1 cellular context compared by ENCODE assay signal in the genomic region with DNA sequence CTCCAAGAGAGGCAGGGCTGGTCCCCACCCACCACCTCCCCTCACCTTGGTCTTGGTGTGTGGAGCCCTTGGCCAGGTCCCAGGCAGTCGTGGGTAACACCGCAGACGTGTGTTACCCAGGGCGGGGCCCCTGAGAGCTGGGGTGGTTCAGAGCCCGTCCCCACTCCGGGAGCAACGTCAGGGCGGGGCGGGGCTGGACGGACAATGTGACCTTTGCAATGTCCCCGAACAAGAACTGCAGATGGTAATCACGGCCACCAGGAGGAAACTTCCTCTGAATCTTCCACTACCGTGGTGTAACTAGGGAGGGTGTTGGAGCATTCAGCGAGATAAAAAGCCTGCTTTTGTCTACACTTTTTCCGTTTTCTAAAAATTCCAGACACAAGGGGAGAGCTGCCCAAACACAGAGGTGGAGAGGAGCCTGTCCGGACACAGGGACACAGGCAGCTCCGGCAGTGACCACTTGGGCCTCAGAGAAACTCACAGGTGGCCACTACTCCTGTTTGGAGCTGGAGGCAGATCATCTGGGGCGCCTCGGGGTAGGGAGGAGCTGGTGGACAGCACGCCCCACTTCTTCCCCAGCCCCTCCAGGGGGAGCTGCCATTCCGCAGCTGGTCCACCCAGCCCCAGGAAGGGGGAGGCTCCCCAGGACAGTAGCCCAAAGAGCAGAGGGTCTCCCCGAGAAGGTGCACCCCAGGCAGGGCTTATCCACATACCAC.
TF ChIP-seq lines count a peak whose summit lies in the region.

No MANE protein-coding gene starts in this region.

TF ChIP-seq in HepG2, 621 proteins besides CTCF, POLR2A, EP300 and RAD21 (continued from another document and continues in another):
- TF ChIP-seq, protein P1, sequence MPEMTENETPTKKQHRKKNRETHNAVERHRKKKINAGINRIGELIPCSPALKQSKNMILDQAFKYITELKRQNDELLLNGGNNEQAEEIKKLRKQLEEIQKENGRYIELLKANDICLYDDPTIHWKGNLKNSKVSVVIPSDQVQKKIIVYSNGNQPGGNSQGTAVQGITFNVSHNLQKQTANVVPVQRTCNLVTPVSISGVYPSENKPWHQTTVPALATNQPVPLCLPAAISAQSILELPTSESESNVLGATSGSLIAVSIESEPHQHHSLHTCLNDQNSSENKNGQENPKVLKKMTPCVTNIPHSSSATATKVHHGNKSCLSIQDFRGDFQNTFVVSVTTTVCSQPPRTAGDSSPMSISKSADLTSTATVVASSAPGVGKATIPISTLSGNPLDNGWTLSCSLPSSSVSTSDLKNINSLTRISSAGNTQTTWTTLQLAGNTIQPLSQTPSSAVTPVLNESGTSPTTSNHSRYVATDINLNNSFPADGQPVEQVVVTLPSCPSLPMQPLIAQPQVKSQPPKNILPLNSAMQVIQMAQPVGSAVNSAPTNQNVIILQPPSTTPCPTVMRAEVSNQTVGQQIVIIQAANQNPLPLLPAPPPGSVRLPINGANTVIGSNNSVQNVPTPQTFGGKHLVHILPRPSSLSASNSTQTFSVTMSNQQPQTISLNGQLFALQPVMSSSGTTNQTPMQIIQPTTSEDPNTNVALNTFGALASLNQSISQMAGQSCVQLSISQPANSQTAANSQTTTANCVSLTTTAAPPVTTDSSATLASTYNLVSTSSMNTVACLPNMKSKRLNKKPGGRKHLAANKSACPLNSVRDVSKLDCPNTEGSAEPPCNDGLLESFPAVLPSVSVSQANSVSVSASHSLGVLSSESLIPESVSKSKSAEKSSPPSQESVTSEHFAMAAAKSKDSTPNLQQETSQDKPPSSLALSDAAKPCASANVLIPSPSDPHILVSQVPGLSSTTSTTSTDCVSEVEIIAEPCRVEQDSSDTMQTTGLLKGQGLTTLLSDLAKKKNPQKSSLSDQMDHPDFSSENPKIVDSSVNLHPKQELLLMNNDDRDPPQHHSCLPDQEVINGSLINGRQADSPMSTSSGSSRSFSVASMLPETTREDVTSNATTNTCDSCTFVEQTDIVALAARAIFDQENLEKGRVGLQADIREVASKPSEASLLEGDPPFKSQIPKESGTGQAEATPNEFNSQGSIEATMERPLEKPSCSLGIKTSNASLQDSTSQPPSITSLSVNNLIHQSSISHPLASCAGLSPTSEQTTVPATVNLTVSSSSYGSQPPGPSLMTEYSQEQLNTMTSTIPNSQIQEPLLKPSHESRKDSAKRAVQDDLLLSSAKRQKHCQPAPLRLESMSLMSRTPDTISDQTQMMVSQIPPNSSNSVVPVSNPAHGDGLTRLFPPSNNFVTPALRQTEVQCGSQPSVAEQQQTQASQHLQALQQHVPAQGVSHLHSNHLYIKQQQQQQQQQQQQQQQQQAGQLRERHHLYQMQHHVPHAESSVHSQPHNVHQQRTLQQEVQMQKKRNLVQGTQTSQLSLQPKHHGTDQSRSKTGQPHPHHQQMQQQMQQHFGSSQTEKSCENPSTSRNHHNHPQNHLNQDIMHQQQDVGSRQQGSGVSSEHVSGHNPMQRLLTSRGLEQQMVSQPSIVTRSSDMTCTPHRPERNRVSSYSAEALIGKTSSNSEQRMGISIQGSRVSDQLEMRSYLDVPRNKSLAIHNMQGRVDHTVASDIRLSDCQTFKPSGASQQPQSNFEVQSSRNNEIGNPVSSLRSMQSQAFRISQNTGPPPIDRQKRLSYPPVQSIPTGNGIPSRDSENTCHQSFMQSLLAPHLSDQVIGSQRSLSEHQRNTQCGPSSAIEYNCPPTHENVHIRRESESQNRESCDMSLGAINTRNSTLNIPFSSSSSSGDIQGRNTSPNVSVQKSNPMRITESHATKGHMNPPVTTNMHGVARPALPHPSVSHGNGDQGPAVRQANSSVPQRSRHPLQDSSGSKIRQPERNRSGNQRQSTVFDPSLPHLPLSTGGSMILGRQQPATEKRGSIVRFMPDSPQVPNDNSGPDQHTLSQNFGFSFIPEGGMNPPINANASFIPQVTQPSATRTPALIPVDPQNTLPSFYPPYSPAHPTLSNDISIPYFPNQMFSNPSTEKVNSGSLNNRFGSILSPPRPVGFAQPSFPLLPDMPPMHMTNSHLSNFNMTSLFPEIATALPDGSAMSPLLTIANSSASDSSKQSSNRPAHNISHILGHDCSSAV (CRISPR knock-in tag; IDR thresholded peaks at IDR 0.05; ENCODE audit: borderline replicate concordance), result no peak
- TF ChIP-seq ZNF572 (CRISPR knock-in tag; IDR thresholded peaks at IDR 0.05), result peak; percentile 59; the same call in 1 of the 2 replicates
- TF ChIP-seq ZNF777 (CRISPR knock-in tag; IDR thresholded peaks at IDR 0.05), result peak; percentile 90
- 0 out of 2 replicates have a peak, but pooled peaks have one; percentile 18 for TF ChIP-seq RBFOX2 (IDR thresholded peaks at IDR 0.05; ENCODE audit: low read depth, low read length)
- TF ChIP-seq, protein P2, sequence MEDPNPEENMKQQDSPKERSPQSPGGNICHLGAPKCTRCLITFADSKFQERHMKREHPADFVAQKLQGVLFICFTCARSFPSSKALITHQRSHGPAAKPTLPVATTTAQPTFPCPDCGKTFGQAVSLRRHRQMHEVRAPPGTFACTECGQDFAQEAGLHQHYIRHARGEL (CRISPR knock-in tag; IDR thresholded peaks at IDR 0.05), result no peak
- peak; percentile 59; the same call in 1 of the 2 replicates for TF ChIP-seq SALL2 (CRISPR knock-in tag; IDR thresholded peaks at IDR 0.05)
- TF ChIP-seq, protein P3, sequence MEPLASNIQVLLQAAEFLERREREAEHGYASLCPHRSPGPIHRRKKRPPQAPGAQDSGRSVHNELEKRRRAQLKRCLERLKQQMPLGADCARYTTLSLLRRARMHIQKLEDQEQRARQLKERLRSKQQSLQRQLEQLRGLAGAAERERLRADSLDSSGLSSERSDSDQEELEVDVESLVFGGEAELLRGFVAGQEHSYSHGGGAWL (CRISPR knock-in tag; IDR thresholded peaks at IDR 0.05), result no peak
- TF ChIP-seq, protein P4, sequence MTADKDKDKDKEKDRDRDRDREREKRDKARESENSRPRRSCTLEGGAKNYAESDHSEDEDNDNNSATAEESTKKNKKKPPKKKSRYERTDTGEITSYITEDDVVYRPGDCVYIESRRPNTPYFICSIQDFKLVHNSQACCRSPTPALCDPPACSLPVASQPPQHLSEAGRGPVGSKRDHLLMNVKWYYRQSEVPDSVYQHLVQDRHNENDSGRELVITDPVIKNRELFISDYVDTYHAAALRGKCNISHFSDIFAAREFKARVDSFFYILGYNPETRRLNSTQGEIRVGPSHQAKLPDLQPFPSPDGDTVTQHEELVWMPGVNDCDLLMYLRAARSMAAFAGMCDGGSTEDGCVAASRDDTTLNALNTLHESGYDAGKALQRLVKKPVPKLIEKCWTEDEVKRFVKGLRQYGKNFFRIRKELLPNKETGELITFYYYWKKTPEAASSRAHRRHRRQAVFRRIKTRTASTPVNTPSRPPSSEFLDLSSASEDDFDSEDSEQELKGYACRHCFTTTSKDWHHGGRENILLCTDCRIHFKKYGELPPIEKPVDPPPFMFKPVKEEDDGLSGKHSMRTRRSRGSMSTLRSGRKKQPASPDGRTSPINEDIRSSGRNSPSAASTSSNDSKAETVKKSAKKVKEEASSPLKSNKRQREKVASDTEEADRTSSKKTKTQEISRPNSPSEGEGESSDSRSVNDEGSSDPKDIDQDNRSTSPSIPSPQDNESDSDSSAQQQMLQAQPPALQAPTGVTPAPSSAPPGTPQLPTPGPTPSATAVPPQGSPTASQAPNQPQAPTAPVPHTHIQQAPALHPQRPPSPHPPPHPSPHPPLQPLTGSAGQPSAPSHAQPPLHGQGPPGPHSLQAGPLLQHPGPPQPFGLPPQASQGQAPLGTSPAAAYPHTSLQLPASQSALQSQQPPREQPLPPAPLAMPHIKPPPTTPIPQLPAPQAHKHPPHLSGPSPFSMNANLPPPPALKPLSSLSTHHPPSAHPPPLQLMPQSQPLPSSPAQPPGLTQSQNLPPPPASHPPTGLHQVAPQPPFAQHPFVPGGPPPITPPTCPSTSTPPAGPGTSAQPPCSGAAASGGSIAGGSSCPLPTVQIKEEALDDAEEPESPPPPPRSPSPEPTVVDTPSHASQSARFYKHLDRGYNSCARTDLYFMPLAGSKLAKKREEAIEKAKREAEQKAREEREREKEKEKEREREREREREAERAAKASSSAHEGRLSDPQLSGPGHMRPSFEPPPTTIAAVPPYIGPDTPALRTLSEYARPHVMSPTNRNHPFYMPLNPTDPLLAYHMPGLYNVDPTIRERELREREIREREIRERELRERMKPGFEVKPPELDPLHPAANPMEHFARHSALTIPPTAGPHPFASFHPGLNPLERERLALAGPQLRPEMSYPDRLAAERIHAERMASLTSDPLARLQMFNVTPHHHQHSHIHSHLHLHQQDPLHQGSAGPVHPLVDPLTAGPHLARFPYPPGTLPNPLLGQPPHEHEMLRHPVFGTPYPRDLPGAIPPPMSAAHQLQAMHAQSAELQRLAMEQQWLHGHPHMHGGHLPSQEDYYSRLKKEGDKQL (CRISPR knock-in tag; IDR thresholded peaks at IDR 0.05; ENCODE audit: low read depth), result no peak
- TF ChIP-seq KAT7 (CRISPR knock-in tag; IDR thresholded peaks at IDR 0.05; ENCODE audit: borderline replicate concordance), result 0 out of 2 replicates have a peak, but pooled peaks have one; percentile 31
- peak; percentile 53 for TF ChIP-seq RXRB (CRISPR knock-in tag; IDR thresholded peaks at IDR 0.05; ENCODE audit: borderline replicate concordance)
- 0 out of 2 replicates have a peak, but pooled peaks have one; percentile 34 for TF ChIP-seq ZKSCAN8 (CRISPR knock-in tag; IDR thresholded peaks at IDR 0.05; ENCODE audit: borderline replicate concordance)
- no peak for TF ChIP-seq ZNF790 (CRISPR knock-in tag; IDR thresholded peaks at IDR 0.05; ENCODE audit: borderline replicate concordance)
- TF ChIP-seq PHF8 (CRISPR knock-in tag; IDR thresholded peaks at IDR 0.05), result no peak; the same call in 1 of the 2 replicates
- TF ChIP-seq ZNF160 (CRISPR knock-in tag; IDR thresholded peaks at IDR 0.05), result no peak
- no peak for TF ChIP-seq SYNCRIP (IDR thresholded peaks at IDR 0.05; ENCODE audit: insufficient read depth, low read depth, low read length)
- TF ChIP-seq EED (CRISPR knock-in tag; IDR thresholded peaks at IDR 0.05), result 0 out of 2 replicates have a peak, but pooled peaks have one; percentile 6
- TF ChIP-seq ZNF24 (IDR thresholded peaks at IDR 0.05), result no peak
- no peak; the same call in 1 of the 2 replicates for TF ChIP-seq PITX1 (CRISPR knock-in tag; IDR thresholded peaks at IDR 0.05)
- TF ChIP-seq ZFP36 (IDR thresholded peaks at IDR 0.05; ENCODE audit: borderline replicate concordance, low read depth, low read length, partially characterized antibody), result no peak
- peak; percentile 83 for TF ChIP-seq SP5 (CRISPR knock-in tag; IDR thresholded peaks at IDR 0.05; ENCODE audit: borderline replicate concordance, low read depth)
- no peak for TF ChIP-seq MYNN (CRISPR knock-in tag; IDR thresholded peaks at IDR 0.05; ENCODE audit: low read depth)
- no peak for TF ChIP-seq TCF12 (IDR thresholded peaks at IDR 0.05)
- TF ChIP-seq TCF12 (CRISPR knock-in tag; IDR thresholded peaks at IDR 0.05), result no peak; the same call in 1 of the 2 replicates
- no peak for TF ChIP-seq PAWR (CRISPR knock-in tag; IDR thresholded peaks at IDR 0.05; ENCODE audit: borderline replicate concordance)
- TF ChIP-seq, protein P5, sequence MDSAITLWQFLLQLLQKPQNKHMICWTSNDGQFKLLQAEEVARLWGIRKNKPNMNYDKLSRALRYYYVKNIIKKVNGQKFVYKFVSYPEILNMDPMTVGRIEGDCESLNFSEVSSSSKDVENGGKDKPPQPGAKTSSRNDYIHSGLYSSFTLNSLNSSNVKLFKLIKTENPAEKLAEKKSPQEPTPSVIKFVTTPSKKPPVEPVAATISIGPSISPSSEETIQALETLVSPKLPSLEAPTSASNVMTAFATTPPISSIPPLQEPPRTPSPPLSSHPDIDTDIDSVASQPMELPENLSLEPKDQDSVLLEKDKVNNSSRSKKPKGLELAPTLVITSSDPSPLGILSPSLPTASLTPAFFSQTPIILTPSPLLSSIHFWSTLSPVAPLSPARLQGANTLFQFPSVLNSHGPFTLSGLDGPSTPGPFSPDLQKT (CRISPR knock-in tag; IDR thresholded peaks at IDR 0.05; ENCODE audit: borderline replicate concordance), result no peak
- TF ChIP-seq, protein P6, sequence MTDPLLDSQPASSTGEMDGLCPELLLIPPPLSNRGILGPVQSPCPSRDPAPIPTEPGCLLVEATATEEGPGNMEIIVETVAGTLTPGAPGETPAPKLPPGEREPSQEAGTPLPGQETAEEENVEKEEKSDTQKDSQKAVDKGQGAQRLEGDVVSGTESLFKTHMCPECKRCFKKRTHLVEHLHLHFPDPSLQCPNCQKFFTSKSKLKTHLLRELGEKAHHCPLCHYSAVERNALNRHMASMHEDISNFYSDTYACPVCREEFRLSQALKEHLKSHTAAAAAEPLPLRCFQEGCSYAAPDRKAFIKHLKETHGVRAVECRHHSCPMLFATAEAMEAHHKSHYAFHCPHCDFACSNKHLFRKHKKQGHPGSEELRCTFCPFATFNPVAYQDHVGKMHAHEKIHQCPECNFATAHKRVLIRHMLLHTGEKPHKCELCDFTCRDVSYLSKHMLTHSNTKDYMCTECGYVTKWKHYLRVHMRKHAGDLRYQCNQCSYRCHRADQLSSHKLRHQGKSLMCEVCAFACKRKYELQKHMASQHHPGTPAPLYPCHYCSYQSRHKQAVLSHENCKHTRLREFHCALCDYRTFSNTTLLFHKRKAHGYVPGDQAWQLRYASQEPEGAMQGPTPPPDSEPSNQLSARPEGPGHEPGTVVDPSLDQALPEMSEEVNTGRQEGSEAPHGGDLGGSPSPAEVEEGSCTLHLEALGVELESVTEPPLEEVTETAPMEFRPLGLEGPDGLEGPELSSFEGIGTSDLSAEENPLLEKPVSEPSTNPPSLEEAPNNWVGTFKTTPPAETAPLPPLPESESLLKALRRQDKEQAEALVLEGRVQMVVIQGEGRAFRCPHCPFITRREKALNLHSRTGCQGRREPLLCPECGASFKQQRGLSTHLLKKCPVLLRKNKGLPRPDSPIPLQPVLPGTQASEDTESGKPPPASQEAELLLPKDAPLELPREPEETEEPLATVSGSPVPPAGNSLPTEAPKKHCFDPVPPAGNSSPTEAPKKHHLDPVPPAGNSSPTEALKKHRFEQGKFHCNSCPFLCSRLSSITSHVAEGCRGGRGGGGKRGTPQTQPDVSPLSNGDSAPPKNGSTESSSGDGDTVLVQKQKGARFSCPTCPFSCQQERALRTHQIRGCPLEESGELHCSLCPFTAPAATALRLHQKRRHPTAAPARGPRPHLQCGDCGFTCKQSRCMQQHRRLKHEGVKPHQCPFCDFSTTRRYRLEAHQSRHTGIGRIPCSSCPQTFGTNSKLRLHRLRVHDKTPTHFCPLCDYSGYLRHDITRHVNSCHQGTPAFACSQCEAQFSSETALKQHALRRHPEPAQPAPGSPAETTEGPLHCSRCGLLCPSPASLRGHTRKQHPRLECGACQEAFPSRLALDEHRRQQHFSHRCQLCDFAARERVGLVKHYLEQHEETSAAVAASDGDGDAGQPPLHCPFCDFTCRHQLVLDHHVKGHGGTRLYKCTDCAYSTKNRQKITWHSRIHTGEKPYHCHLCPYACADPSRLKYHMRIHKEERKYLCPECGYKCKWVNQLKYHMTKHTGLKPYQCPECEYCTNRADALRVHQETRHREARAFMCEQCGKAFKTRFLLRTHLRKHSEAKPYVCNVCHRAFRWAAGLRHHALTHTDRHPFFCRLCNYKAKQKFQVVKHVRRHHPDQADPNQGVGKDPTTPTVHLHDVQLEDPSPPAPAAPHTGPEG (CRISPR knock-in tag; IDR thresholded peaks at IDR 0.05), result peak; percentile 95
